Comparison of ENCODE assay signal across 16 cellular contexts in the genomic region with DNA sequence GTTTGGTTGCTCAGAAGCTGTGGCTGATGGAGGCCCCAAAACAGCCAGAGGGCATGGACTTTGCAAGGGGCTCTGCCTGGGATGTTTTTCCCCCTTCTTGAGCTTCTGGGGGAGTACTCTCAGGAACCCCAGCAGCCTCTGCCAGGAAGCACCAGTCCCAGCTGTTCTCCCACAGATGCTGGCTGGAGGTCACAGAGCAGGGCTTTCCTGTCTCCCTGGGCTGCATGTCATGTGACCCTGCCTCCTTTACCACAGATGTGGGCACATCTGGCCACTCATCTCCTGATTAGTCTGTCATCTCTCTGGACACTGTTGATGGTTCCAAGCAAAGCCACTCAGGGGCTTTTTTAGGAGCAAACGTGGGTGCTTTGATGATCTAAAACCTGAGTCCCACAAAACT.
DNase-seq lines count a peak whose midpoint lies in the region; ATAC-seq and TF ChIP-seq lines count a peak whose summit lies in the region.
"Had no signal": no experiment of that assay in that cellular context is flagged by ENCODE, and none has a peak within 500 bp of the region (broad histone marks: within the 10 kb centered on the region; RNA-seq: fewer than 3 reads in every experiment).

No MANE protein-coding gene starts in this region.

- H3K4me3 ChIP-seq in fibroblast of mammary gland (ENCODE audit: control insufficient read depth, low read depth, low read length) (no peak overlapping the region), suprapubic skin (no peak overlapping the region)
- H3K4me3 ChIP-seq: GM23248 had no signal

- H3K27ac ChIP-seq in RWPE1 (peak overlapping the region; percentile 36), substantia nigra (ENCODE audit: low read depth, low read length, poor library complexity, severe bottlenecking) (peak overlapping the region; percentile 15), suprapubic skin (no peak overlapping the region)
- H3K27ac ChIP-seq: GM23248 had no signal

- CTCF ChIA-PET in RWPE1 (lab: Yijun Ruan, JAX) = no interaction called here

- TF ChIP-seq POLR2A in suprapubic skin (IDR thresholded peaks at IDR 0.05) (no peak), GM18505 (IDR thresholded peaks at IDR 0.05; ENCODE audit: borderline replicate concordance, extremely low read depth, insufficient read depth, insufficient read length) (no peak)

- POLR2A ChIA-PET in RWPE1 (lab: Yijun Ruan, JAX; ENCODE audit: low non-redundant PET) = no interaction called here

- no peak for ATAC-seq in GM18505 (IDR thresholded peaks at IDR 0.05; ENCODE audit: unreplicated experiment)
- ATAC-seq: HCT116 had no signal

- peaks cover 29% of the 10 kb centered on the region for H3K36me3 ChIP-seq in suprapubic skin

- no peak for TF ChIP-seq RAD21 in Ishikawa (IDR thresholded peaks at IDR 0.05; ENCODE audit: low read depth)

- TF ChIP-seq CTCF in RWPE1 (conservative IDR thresholded peaks at IDR 0.05; ENCODE audit: low read depth) (no peak), fibroblast of mammary gland (conservative IDR thresholded peaks at IDR 0.05; ENCODE audit: control insufficient read depth, insufficient read depth, low read depth, low read length) (no peak), suprapubic skin (IDR thresholded peaks at IDR 0.05) (no peak)

- peaks cover 9% of the 10 kb centered on the region for H3K4me1 ChIP-seq in suprapubic skin

- no peak for TF ChIP-seq EP300 in Ishikawa (IDR thresholded peaks at IDR 0.05; ENCODE audit: borderline replicate concordance)
- TF ChIP-seq EP300 in suprapubic skin (IDR thresholded peaks at IDR 0.05) = no peak

- no peaks in the 10 kb centered on the region for H3K9me3 ChIP-seq in suprapubic skin

- no peaks in the 10 kb centered on the region for H3K27me3 ChIP-seq in suprapubic skin

- no peak for DNase-seq in RWPE1 (ENCODE audit: low spot score)
- peak; percentile 36 for DNase-seq in fibroblast of mammary gland (ENCODE audit: low read depth)
- peak in 8 of 49 donors; percentile 11 to 60 (median 26) for DNase-seq in substantia nigra (lab: John Stamatoyannopoulos, UW)
- DNase-seq in GOT3 (lab: John Stamatoyannopoulos, UW) = no peak
- no peak for DNase-seq in suprapubic skin (ENCODE audit: low spot score in 2 of 2)
- DNase-seq: ACHN, GDM1, GM23248, KBM-7, NCI-H1694 treated with DMSO at 0.1 percent for 48 hours, NCI-H524, NCI-H82, RPMI8226 had no signal

- WGBS in suprapubic skin = 80% methylated on average over 1 of the region's 1 CpG

TF ChIP-seq in Ishikawa, 13 proteins besides CTCF, POLR2A, EP300 and RAD21:
- TF ChIP-seq CREB1 (IDR thresholded peaks at IDR 0.05; ENCODE audit: low read depth) = no peak
- TF ChIP-seq, protein P1, sequence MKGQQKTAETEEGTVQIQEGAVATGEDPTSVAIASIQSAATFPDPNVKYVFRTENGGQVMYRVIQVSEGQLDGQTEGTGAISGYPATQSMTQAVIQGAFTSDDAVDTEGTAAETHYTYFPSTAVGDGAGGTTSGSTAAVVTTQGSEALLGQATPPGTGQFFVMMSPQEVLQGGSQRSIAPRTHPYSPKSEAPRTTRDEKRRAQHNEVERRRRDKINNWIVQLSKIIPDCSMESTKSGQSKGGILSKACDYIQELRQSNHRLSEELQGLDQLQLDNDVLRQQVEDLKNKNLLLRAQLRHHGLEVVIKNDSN (IDR thresholded peaks at IDR 0.05) = peak; percentile 49; the same call in 1 of the 2 replicates
